ENCODE assay signal across 8 cellular contexts in genomic region chr2:68157402-68158133, GRCh38. TPM values are rescaled to one million over a fixed set of nuclear protein-coding genes. Genes with fewer than 3 reads are reported as not detected.
DNase-seq lines count a peak whose midpoint lies in the region; ATAC-seq and TF ChIP-seq lines count a peak whose summit lies in the region.

TSS of gene PNO1 (plus strand) at chr2:68157888. CDS start at chr2:68157935, 47 bp downstream.

- H3K9me3 Mint-ChIP-seq in activated CD4-positive, alpha-beta T cell treated with anti-CD3 and anti-CD28 coated beads for 36 hours (ENCODE audit: low read depth), result no peaks in the 10 kb centered on the region

- H3K4me3 Mint-ChIP-seq in activated CD4-positive, alpha-beta T cell treated with anti-CD3 and anti-CD28 coated beads for 36 hours, result peak within 1 kb of the TSS; percentile 97

- ATAC-seq in HG03442 (IDR thresholded peaks at IDR 0.05; ENCODE audit: unreplicated experiment), result peak; percentile 86
- peak; percentile 93 for ATAC-seq in activated CD4-positive, alpha-beta T cell treated with anti-CD3 and anti-CD28 coated beads for 36 hours

- H3K27me3 Mint-ChIP-seq in activated CD4-positive, alpha-beta T cell treated with anti-CD3 and anti-CD28 coated beads for 36 hours, result no peaks in the 10 kb centered on the region

- POLR2A ChIA-PET in activated CD4-positive, alpha-beta T cell treated with anti-CD3 and anti-CD28 coated beads for 36 hours (lab: Charles Lee), result interaction anchor here (0.6 to 1.9 kb wide), 5 partner anchors 12 to 95 kb away, joined by 3 to 13 read pairs (median 3); partner anchors contain the start of gene PPP3R1

- H3K36me3 Mint-ChIP-seq in activated CD4-positive, alpha-beta T cell treated with anti-CD3 and anti-CD28 coated beads for 36 hours (ENCODE audit: low read depth), result peaks cover 37% of the 10 kb centered on the region

- H3K36me3 ChIP-seq in kidney epithelial cell (ENCODE audit: control insufficient read depth, insufficient read depth, low read length), result no peaks in the 10 kb centered on the region

- H3K4me3 ChIP-seq in choroid plexus epithelial cell (ENCODE audit: low read depth, low read length) (peak within 1 kb of the TSS; percentile 92), kidney epithelial cell (ENCODE audit: low read depth, low read length) (peak within 1 kb of the TSS; percentile 79)

- no peaks in the 10 kb centered on the region for H3K27me3 ChIP-seq in kidney epithelial cell (ENCODE audit: control insufficient read depth, insufficient read depth, low read length)

- TF ChIP-seq CTCF in choroid plexus epithelial cell (conservative IDR thresholded peaks at IDR 0.05; ENCODE audit: low read depth, low read length) (no peak), kidney epithelial cell (IDR thresholded peaks at IDR 0.05; ENCODE audit: insufficient read depth, low read length, poor library complexity, severe bottlenecking) (no peak)

- peaks cover 51% of the 10 kb centered on the region for H3K4me1 Mint-ChIP-seq in activated CD4-positive, alpha-beta T cell treated with anti-CD3 and anti-CD28 coated beads for 36 hours

- CTCF ChIA-PET in activated CD4-positive, alpha-beta T cell treated with anti-CD3 and anti-CD28 coated beads for 36 hours (lab: Charles Lee), result interaction anchor here (0.6 to 1.5 kb wide), 5 partner anchors 12 to 46 kb away, joined by 3 to 4 read pairs (median 4); no protein-coding TSS in a partner anchor

- DNase-seq in Ammon's horn (ENCODE audit: low spot score) (peak; percentile 96), GM19238 (ENCODE audit: insufficient read length, low spot score) (peak; percentile 87), NCI-H524 (lab: John Stamatoyannopoulos, UW) (peak; percentile 87 to 91), choroid plexus epithelial cell (ENCODE audit: low read depth) (peak; percentile 97), kidney epithelial cell (ENCODE audit: low read depth) (peak; percentile 69)
- peak; percentile 98 for DNase-seq in activated CD4-positive, alpha-beta T cell treated with anti-CD3 and anti-CD28 coated beads for 36 hours
- DNase-seq in stimulated activated CD4-positive, alpha-beta T cell treated with anti-CD3 and anti-CD28 coated beads, Interleukin-15, amount 100 ng/mL, for 48 hours (ENCODE audit: low read depth in 2 of 2), result peak; percentile 94 to 95

- intact Hi-C loops in activated CD4-positive, alpha-beta T cell treated with anti-CD3 and anti-CD28 coated beads for 36 hours (cut with DNase I, micrococcal nuclease), result loop anchor here (1.0 to 5.0 kb wide), 8 partner anchors 35 to 760 kb away; partner anchors contain the start of genes C1D (in 2 of the 2), APLF (in 1 of the 2), ETAA1 (in 1 of the 2) and FBXO48 (in 1 of the 2)

- peak within 1 kb of the TSS; percentile 100 for H3K27ac Mint-ChIP-seq in activated CD4-positive, alpha-beta T cell treated with anti-CD3 and anti-CD28 coated beads for 36 hours

RNA-seq across cellular contexts. Expression of gene PNO1, which starts in this region (rescaled TPM):
- total RNA-seq in activated CD4-positive, alpha-beta T cell treated with anti-CD3 and anti-CD28 coated beads for 36 hours, result 10 to 100 TPM; 15.7 to 20.5 TPM
- total RNA-seq in kidney epithelial cell, result 21.2 and 29.2 TPM in 2 replicates

Comparison
In these comparisons a context has a peak if more than half of its experiments do, and no peak if none do; other contexts are left out.
1. Peak in every context shown above with its lines: DNase-seq, ATAC-seq and H3K4me3 ChIP-seq.